1 cellular context compared by ENCODE assay signal in the genomic region with DNA sequence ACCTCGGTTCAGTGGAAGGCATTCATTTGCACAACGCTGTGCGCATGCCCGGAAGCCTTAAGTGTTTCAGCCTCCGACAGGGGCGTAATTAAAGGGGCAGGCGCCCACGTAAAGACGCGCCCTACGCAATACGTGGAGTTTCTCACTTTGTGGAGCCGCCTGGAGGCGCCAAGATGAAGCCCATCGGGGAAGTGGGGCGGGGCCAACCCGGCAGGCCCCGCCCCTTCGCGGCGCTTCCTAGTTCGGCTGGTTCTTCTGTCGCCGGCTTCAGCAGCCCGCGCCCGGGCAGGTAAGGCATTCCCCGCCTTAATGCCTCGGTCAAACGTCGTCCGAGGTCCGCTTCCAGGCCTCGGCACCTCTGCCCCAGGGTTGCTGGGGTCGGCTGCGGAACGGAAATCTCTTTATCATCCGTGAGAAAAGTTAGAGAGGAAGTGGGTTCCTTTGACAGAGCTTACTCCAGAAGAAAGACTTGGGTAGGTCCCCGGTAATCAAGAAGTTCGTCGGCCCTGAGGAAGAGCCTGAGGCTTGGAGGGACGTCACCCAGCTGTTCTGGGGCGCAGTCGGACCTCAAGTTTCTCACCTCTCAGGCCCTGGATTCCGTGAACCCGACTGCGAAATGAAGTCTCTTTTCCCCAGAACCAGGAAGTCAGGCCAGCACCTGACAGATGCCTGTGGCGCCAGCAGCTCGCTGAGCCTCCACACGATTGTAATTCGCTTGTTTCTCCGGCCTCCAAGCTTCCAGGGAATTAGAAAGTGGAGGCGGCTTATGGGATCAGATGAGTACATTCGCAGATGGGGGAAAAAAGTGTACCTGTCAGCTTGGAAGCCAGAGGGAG.
TF ChIP-seq lines count a peak whose summit lies in the region.

IRAK4 (plus strand) TSS at position 224 of the 836 bp plus-strand sequence. CDS start 9,161 bp downstream, outside the sequence.
PUS7L (minus strand) TSS at position 63 of the 836 bp plus-strand sequence. CDS start 3,545 bp downstream, outside the sequence.

TF ChIP-seq in HepG2, 621 proteins besides CTCF, POLR2A, EP300 and RAD21 (continued from another document and continues in another):
- TF ChIP-seq ZNF710 (CRISPR knock-in tag; IDR thresholded peaks at IDR 0.05; ENCODE audit: borderline replicate concordance) (no peak), ZMYM4 (CRISPR knock-in tag; IDR thresholded peaks at IDR 0.05) (peak; percentile 92), ZNF44 (CRISPR knock-in tag; IDR thresholded peaks at IDR 0.05) (no peak), ZNF225 (CRISPR knock-in tag; IDR thresholded peaks at IDR 0.05) (no peak; the same call in 1 of the 2 replicates), ZNF749 (CRISPR knock-in tag; IDR thresholded peaks at IDR 0.05; ENCODE audit: borderline replicate concordance) (no peak), BRCA1 (CRISPR knock-in tag; IDR thresholded peaks at IDR 0.05) (peak; percentile 33; the same call in 1 of the 2 replicates), ZNF337 (CRISPR knock-in tag; IDR thresholded peaks at IDR 0.05; ENCODE audit: borderline replicate concordance, low read depth) (no peak), ZNF720 (CRISPR knock-in tag; IDR thresholded peaks at IDR 0.05) (no peak), ZNF256 (CRISPR knock-in tag; conservative IDR thresholded peaks at IDR 0.05) (no peak), TSC22D2 (CRISPR knock-in tag; IDR thresholded peaks at IDR 0.05; ENCODE audit: borderline replicate concordance) (no peak), NFYB (CRISPR knock-in tag; IDR thresholded peaks at IDR 0.05) (no peak; the same call in 1 of the 2 replicates), ZSCAN25 (CRISPR knock-in tag; IDR thresholded peaks at IDR 0.05) (no peak), POLR2AphosphoS5 (IDR thresholded peaks at IDR 0.05; ENCODE audit: low read depth, low read length) (peak; percentile 81), NR2C2 (CRISPR knock-in tag; IDR thresholded peaks at IDR 0.05; ENCODE audit: borderline replicate concordance) (0 out of 2 replicates have a peak, but pooled peaks have one; percentile 24), HES4 (CRISPR knock-in tag; IDR thresholded peaks at IDR 0.05; ENCODE audit: borderline replicate concordance) (no peak), ZBTB37 (CRISPR knock-in tag; IDR thresholded peaks at IDR 0.05) (no peak), GMEB2 (CRISPR knock-in tag; IDR thresholded peaks at IDR 0.05; ENCODE audit: low read depth) (peak; percentile 94), POGZ (CRISPR knock-in tag; IDR thresholded peaks at IDR 0.05) (peak; percentile 91), CENPBD1 (CRISPR knock-in tag; IDR thresholded peaks at IDR 0.05; ENCODE audit: borderline replicate concordance, low read depth) (0 out of 2 replicates have a peak, but pooled peaks have one; percentile 38), HHEX (CRISPR knock-in tag; IDR thresholded peaks at IDR 0.05) (no peak), NAIF1 (CRISPR knock-in tag; IDR thresholded peaks at IDR 0.05; ENCODE audit: borderline replicate concordance) (peak; percentile 99), RARA (CRISPR knock-in tag; IDR thresholded peaks at IDR 0.05) (no peak), NFKBIZ (CRISPR knock-in tag; IDR thresholded peaks at IDR 0.05) (no peak), ZNF646 (CRISPR knock-in tag; IDR thresholded peaks at IDR 0.05) (no peak), NR3C1 (CRISPR knock-in tag; IDR thresholded peaks at IDR 0.05) (no peak)
- TF ChIP-seq, protein P1, sequence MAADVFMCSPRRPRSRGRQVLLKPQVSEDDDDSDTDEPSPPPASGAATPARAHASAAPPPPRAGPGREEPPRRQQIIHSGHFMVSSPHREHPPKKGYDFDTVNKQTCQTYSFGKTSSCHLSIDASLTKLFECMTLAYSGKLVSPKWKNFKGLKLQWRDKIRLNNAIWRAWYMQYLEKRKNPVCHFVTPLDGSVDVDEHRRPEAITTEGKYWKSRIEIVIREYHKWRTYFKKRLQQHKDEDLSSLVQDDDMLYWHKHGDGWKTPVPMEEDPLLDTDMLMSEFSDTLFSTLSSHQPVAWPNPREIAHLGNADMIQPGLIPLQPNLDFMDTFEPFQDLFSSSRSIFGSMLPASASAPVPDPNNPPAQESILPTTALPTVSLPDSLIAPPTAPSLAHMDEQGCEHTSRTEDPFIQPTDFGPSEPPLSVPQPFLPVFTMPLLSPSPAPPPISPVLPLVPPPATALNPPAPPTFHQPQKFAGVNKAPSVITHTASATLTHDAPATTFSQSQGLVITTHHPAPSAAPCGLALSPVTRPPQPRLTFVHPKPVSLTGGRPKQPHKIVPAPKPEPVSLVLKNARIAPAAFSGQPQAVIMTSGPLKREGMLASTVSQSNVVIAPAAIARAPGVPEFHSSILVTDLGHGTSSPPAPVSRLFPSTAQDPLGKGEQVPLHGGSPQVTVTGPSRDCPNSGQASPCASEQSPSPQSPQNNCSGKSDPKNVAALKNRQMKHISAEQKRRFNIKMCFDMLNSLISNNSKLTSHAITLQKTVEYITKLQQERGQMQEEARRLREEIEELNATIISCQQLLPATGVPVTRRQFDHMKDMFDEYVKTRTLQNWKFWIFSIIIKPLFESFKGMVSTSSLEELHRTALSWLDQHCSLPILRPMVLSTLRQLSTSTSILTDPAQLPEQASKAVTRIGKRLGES (CRISPR knock-in tag; IDR thresholded peaks at IDR 0.05; ENCODE audit: borderline replicate concordance), result no peak
- TF ChIP-seq, protein P2, sequence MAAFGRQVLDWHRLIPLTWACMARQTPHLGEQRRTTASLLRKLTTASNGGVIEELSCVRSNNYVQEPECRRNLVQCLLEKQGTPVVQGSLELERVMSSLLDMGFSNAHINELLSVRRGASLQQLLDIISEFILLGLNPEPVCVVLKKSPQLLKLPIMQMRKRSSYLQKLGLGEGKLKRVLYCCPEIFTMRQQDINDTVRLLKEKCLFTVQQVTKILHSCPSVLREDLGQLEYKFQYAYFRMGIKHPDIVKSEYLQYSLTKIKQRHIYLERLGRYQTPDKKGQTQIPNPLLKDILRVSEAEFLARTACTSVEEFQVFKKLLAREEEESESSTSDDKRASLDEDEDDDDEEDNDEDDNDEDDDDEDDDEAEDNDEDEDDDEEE (CRISPR knock-in tag; IDR thresholded peaks at IDR 0.05), result no peak
